Comparison of ENCODE assay signal across 8 cellular contexts in the genomic region with DNA sequence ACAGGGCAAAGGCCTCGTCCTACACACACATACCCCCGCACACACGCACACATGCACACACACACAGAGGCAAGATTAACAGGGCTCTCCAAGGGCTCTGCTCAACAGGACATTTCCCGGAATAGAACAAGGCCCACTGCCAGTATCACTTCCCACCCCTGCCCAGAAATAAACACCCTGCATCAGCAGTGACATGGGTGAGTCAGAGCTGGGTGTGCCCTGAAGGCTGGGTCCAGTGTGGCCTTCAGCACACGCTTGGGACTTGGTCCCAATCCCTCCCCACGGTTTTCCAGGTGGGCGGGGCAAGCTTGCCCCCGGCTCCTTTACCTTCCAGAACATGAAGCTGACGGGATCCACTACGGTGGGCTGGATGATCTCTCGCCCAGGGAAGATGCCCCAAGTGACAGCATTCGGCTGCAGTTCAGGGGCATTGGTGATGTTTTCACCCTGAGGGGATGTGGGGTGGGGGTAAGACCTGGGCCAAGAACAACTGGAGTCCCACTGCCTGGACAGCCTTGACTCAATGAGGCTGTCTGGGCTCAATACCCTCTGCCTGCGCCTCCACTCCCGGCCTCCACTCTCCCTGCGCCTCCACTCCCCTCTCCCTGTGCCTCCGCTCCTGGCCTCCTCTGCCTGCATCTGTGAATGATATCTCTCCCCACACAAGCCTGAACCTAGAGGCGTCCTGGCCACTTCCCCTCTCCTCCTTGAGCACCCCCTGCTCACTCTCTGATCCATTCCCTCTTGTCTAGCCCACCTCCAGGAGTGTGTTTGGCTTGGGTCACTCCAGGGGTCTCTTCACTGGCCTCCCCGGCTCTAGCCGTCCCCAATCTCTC. TPM values are rescaled to one million over a fixed set of nuclear protein-coding genes. Genes with fewer than 3 reads are reported as not detected.
DNase-seq lines count a peak whose midpoint lies in the region; ATAC-seq and TF ChIP-seq lines count a peak whose summit lies in the region.

No MANE protein-coding gene starts in this region.

- peak; percentile 77 for ATAC-seq in left ventricle myocardium superior
- no peak for ATAC-seq in HG03442 (IDR thresholded peaks at IDR 0.05; ENCODE audit: unreplicated experiment)

- H3K36me3 ChIP-seq in skeletal muscle tissue (ENCODE audit: control insufficient read depth in 3 of 3, insufficient read depth in 3 of 3, low read length in 3 of 3), result peaks cover 43 to 48% (median 44%) of the 10 kb centered on the region in 3 donors

- H3K27ac ChIP-seq in skeletal muscle tissue (ENCODE audit: low read depth, low read length), result peak overlapping the region; percentile 99

- no peaks in the 10 kb centered on the region for H3K9me3 ChIP-seq in skeletal muscle tissue (ENCODE audit: control insufficient read depth in 3 of 3, low read length in 3 of 3)

- H3K4me3 ChIP-seq in skeletal muscle tissue (ENCODE audit: low read length in 3 of 3), result peak overlapping the region; percentile 25 to 72 (median 55)

- peaks cover 67 to 88% (median 78%) of the 10 kb centered on the region in 3 donors for H3K4me1 ChIP-seq in skeletal muscle tissue (ENCODE audit: control insufficient read depth in 3 of 3, insufficient read depth in 3 of 3, low read length in 3 of 3)

- CTCF ChIA-PET in HEK293T (lab: Yijun Ruan, JAX), result no interaction called here

- intact Hi-C loops in left ventricle myocardium superior (cut with micrococcal nuclease), result no loop called here

- DNase-seq in H4 (ENCODE audit: low spot score), result peak; percentile 96
- peak in 40 of 56 donors; percentile 10 to 84 (median 46) for DNase-seq in amygdala (lab: John Stamatoyannopoulos, UW)
- DNase-seq in left ventricle myocardium superior, result peak; percentile 92
- no peak for DNase-seq in HEK293T (ENCODE audit: extremely low spot score)
- DNase-seq in stimulated activated naive CD4-positive, alpha-beta T cell (lab: John Stamatoyannopoulos, UW), result no peak
- DNase-seq in activated naive CD4-positive, alpha-beta T cell treated with anti-CD3 and anti-CD28 coated beads, Interleukin-2, amount 50 U/mL, for 16 hours, result no peak

- POLR2A ChIA-PET in HEK293T (lab: Yijun Ruan, JAX), result interaction anchor here (1.4 kb wide), 1 partner anchor 12 kb away, joined by 6 read pairs; no protein-coding TSS in a partner anchor

- H3K27me3 ChIP-seq in skeletal muscle tissue (ENCODE audit: control insufficient read depth in 3 of 3, insufficient read depth in 3 of 3, low read length in 3 of 3), result no peaks in the 10 kb centered on the region

- peak overlapping the region; percentile 74 to 84 (median 82) for H3K9ac ChIP-seq in skeletal muscle tissue (ENCODE audit: low read depth in 1 of 3, low read length in 3 of 3)

TF ChIP-seq in HEK293T, 16 proteins besides CTCF, POLR2A, EP300 and RAD21:
- TF ChIP-seq FOXK2 (IDR thresholded peaks at IDR 0.05), result no peak
- no peak for TF ChIP-seq ARNT (IDR thresholded peaks at IDR 0.05)
- no peak for TF ChIP-seq FOXA1 (IDR thresholded peaks at IDR 0.05)
- no peak for TF ChIP-seq TARDBP (IDR thresholded peaks at IDR 0.05)
- no peak for TF ChIP-seq SP1 (IDR thresholded peaks at IDR 0.05)
- TF ChIP-seq LEF1 (IDR thresholded peaks at IDR 0.05; ENCODE audit: borderline replicate concordance), result no peak
- TF ChIP-seq ZNF384 (IDR thresholded peaks at IDR 0.05), result no peak
- TF ChIP-seq SUZ12 (IDR thresholded peaks at IDR 0.05), result no peak
- no peak for TF ChIP-seq ELF4 (IDR thresholded peaks at IDR 0.05)
- TF ChIP-seq, protein P1, sequence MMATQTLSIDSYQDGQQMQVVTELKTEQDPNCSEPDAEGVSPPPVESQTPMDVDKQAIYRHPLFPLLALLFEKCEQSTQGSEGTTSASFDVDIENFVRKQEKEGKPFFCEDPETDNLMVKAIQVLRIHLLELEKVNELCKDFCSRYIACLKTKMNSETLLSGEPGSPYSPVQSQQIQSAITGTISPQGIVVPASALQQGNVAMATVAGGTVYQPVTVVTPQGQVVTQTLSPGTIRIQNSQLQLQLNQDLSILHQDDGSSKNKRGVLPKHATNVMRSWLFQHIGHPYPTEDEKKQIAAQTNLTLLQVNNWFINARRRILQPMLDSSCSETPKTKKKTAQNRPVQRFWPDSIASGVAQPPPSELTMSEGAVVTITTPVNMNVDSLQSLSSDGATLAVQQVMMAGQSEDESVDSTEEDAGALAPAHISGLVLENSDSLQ (IDR thresholded peaks at IDR 0.05), result no peak
- TF ChIP-seq NFRKB (IDR thresholded peaks at IDR 0.05), result no peak
- no peak for TF ChIP-seq FOXM1 (IDR thresholded peaks at IDR 0.05; ENCODE audit: borderline replicate concordance)
- no peak for TF ChIP-seq L3MBTL2 (conservative IDR thresholded peaks at IDR 0.05)
- no peak for TF ChIP-seq BHLHE40 (IDR thresholded peaks at IDR 0.05; ENCODE audit: borderline replicate concordance)

RNA-seq across cellular contexts. Expression of a gene that starts 14.7 kb away (rescaled TPM):
- 3.6 and 6.0 TPM in 2 replicates for total RNA-seq in H4 (2014; rRNA removed; shearing (Covaris generic))
- 37.9 TPM for total RNA-seq in left ventricle myocardium superior
- 43.3 TPM for total RNA-seq in skeletal muscle tissue

RNA-seq across cellular contexts. Expression of a gene that starts 14.9 kb away (rescaled TPM):
- 1.8 and 4.4 TPM in 2 replicates for total RNA-seq in H4 (2014; rRNA removed; shearing (Covaris generic))
- total RNA-seq in left ventricle myocardium superior (15.4 TPM), skeletal muscle tissue (3.7 TPM)

RNA-seq across cellular contexts. Expression of a gene that starts 29.1 kb away (rescaled TPM):
- total RNA-seq in H4 (2014; rRNA removed; shearing (Covaris generic)), result not detected in 2 replicates
- total RNA-seq in left ventricle myocardium superior (2.1 TPM), skeletal muscle tissue (6.8 TPM)

RNA-seq across cellular contexts. Expression of a gene that starts 55.2 kb away (rescaled TPM):
- 65.1 and 74.0 TPM in 2 replicates for total RNA-seq in H4 (2014; rRNA removed; shearing (Covaris generic))
- total RNA-seq in left ventricle myocardium superior (13.4 TPM), skeletal muscle tissue (15.7 TPM)

RNA-seq across cellular contexts. Expression of a gene that starts 56.5 kb away (rescaled TPM):
- total RNA-seq in H4 (2014; rRNA removed; shearing (Covaris generic)), result not detected in 2 replicates
- total RNA-seq in left ventricle myocardium superior (5.5 TPM), skeletal muscle tissue (4.2 TPM)

Comparison
In these comparisons a context has a peak if more than half of its experiments do, and no peak if none do; other contexts are left out.
1. DNase-seq: peak in H4 (single experiment), amygdala (40 of 56) and left ventricle myocardium superior (single experiment); none in HEK293T (single experiment), stimulated activated naive CD4-positive, alpha-beta T cell (0 of 6) and activated naive CD4-positive, alpha-beta T cell treated with anti-CD3 and anti-CD28 coated beads, Interleukin-2, amount 50 U/mL, for 16 hours (single experiment).